Comparison of ENCODE assay signal across 10 cellular contexts in the genomic region with DNA sequence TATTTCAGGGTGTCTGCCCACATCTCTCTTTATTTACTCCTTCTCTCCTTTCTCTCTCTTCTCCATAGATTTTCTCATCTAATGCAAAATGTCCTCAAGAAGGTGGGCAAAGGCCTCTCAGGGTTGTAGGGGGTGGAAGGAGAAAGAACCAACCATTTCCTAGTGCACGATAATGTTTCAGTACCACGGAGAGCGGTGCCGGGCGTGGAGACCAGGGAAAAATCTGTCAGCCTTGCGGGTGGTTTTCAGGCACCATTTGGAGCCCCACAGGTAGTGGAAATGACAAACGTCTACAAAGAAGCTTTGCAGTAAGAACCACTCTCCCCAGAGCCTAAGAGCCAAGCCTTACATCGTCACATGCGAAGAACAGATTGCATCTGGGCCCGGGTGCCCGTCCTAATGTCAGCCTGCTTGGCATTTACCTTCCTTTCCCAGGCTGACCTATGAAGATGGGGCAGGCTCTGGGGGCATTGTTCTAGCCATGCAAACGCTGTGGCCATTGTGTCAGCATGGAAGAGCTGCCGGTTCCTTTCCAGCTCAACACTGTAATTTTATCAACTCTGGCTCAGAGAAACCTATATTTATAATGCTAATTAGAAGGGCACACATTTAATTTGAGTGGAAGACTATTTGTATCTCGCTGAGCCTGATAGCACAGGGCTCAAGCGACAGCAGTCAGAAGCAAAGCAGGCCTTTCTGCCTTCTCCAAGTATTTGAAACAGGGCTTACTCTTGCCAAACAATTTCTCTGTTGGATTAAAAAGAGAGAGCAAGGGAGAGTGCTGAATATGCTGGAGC.
DNase-seq lines count a peak whose midpoint lies in the region; ATAC-seq and TF ChIP-seq lines count a peak whose summit lies in the region.
"Had no signal": no experiment of that assay in that cellular context is flagged by ENCODE, and none has a peak within 500 bp of the region (broad histone marks: within the 10 kb centered on the region; RNA-seq: fewer than 3 reads in every experiment).

No MANE protein-coding gene starts in this region.

- 91% methylated on average over 9 of the region's 15 CpGs for WGBS in mammary epithelial cell (ENCODE audit: low coverage, missing lambda C conversion rate)
- WGBS in gastroesophageal sphincter (ENCODE audit: low coverage in 1 of 2), 2 donors: 37 to 43% methylated on average over 8 to 11 of the region's 15 CpGs

- H3K27ac Mint-ChIP-seq in GM23338 (no peak overlapping the region), nephron progenitor cell (no peak overlapping the region)
- no peak overlapping the region for H3K27ac Mint-ChIP-seq in stimulated activated effector memory CD8-positive, alpha-beta T cell treated with anti-CD3 and anti-CD28 coated beads, Interleukin-12 subunit alpha, Interleukin-12 subunit beta, amount 100 ng/mL, for 72 hours

- H2AFZ ChIP-seq in GM23338 (no peak overlapping the region), mammary epithelial cell (ENCODE audit: low read depth, low read length) (no peak overlapping the region)

- no peaks in the 10 kb centered on the region for H4K20me1 ChIP-seq in GM23338 (replicated peaks; ENCODE audit: insufficient read depth)
- H4K20me1 ChIP-seq in mammary epithelial cell (ENCODE audit: insufficient read depth, low read length): no peaks in the 10 kb centered on the region

- no peak overlapping the region for H3K9ac ChIP-seq in mammary epithelial cell (ENCODE audit: insufficient read depth, low read length)

- intact Hi-C loops in mammary epithelial cell (cut with micrococcal nuclease): no loop called here

- H3K4me2 ChIP-seq in GM23338 (no peak overlapping the region), mammary epithelial cell (ENCODE audit: insufficient read depth, low read depth, low read length) (no peak overlapping the region)

- DNase-seq in GM23338 (ENCODE audit: low spot score) (peak; percentile 67), NAMALWA (ENCODE audit: low spot score) (peak; percentile 6), mammary epithelial cell (peak; percentile 13), nephron progenitor cell (peak; percentile 80)
- no peak for DNase-seq in stimulated activated effector memory CD8-positive, alpha-beta T cell treated with anti-CD3 and anti-CD28 coated beads, Interleukin-12 subunit alpha, Interleukin-12 subunit beta, amount 100 ng/mL, for 72 hours (ENCODE audit: low spot score in 2 of 2)
- DNase-seq: kidney, NCI-H1436, SW 1271 had no signal

- no peak for TF ChIP-seq EP300 in gastroesophageal sphincter (IDR thresholded peaks at IDR 0.05)

- H3K4me3 Mint-ChIP-seq in GM23338: no peak overlapping the region
- no peak overlapping the region for H3K4me3 Mint-ChIP-seq in nephron progenitor cell
- no peak overlapping the region for H3K4me3 Mint-ChIP-seq in stimulated activated effector memory CD8-positive, alpha-beta T cell treated with anti-CD3 and anti-CD28 coated beads, Interleukin-12 subunit alpha, Interleukin-12 subunit beta, amount 100 ng/mL, for 72 hours

- TF ChIP-seq POLR2A in gastroesophageal sphincter (IDR thresholded peaks at IDR 0.05): no peak

- BruUV-seq in mammary epithelial cell (replicated peaks; lab: Mats Ljungman, UMichigan): no TSS peak

- H3K79me2 ChIP-seq in GM23338 (replicated peaks; ENCODE audit: insufficient read depth): no peaks in the 10 kb centered on the region
- no peaks in the 10 kb centered on the region for H3K79me2 ChIP-seq in mammary epithelial cell (ENCODE audit: insufficient read depth, low read length)

- TF ChIP-seq CTCF in GM23338 (conservative IDR thresholded peaks at IDR 0.05; ENCODE audit: low read depth in 2 of 2): no peak
- no peak for TF ChIP-seq CTCF in mammary epithelial cell (conservative IDR thresholded peaks at IDR 0.05 in 1 of 2, IDR thresholded peaks at IDR 0.05 in 1 of 2; ENCODE audit: extremely low read depth in 1 of 2, insufficient read depth in 1 of 2, low read depth in 1 of 2, low read length in 2 of 2)
- no peak for TF ChIP-seq CTCF in nephron progenitor cell (IDR thresholded peaks at IDR 0.05)
- no peak for TF ChIP-seq CTCF in gastroesophageal sphincter (IDR thresholded peaks at IDR 0.05)

- in situ Hi-C loops in mammary epithelial cell (cut with MboI; ENCODE audit: low sequenced_read_pairs in 2 of 2): no loop called here

- dilution Hi-C loops in mammary epithelial cell (cut with HindIII; ENCODE audit: low sequenced_read_pairs): no loop called here

- H3K9me3 ChIP-seq in mammary epithelial cell (replicated peaks; ENCODE audit: insufficient read depth, low read length): no peaks in the 10 kb centered on the region
- no peaks in the 10 kb centered on the region for H3K9me3 ChIP-seq in gastroesophageal sphincter

- H3K27me3 ChIP-seq in GM23338 (ENCODE audit: insufficient read depth) (no peaks in the 10 kb centered on the region), mammary epithelial cell (ENCODE audit: insufficient read depth, low read length) (no peaks in the 10 kb centered on the region), gastroesophageal sphincter (no peaks in the 10 kb centered on the region)

- H3K27me3 Mint-ChIP-seq in GM23338 (ENCODE audit: insufficient read depth, low read depth, poor library complexity): no peaks in the 10 kb centered on the region
- H3K27me3 Mint-ChIP-seq in nephron progenitor cell (ENCODE audit: low read depth, poor library complexity): no peaks in the 10 kb centered on the region

- H3K36me3 Mint-ChIP-seq in GM23338 (ENCODE audit: low read depth): peaks cover 11% of the 10 kb centered on the region
- peaks cover 5% of the 10 kb centered on the region for H3K36me3 Mint-ChIP-seq in nephron progenitor cell (ENCODE audit: low read depth)
- H3K36me3 Mint-ChIP-seq in stimulated activated effector memory CD8-positive, alpha-beta T cell treated with anti-CD3 and anti-CD28 coated beads, Interleukin-12 subunit alpha, Interleukin-12 subunit beta, amount 100 ng/mL, for 72 hours: no peaks in the 10 kb centered on the region

- H3K36me3 ChIP-seq in GM23338 (ENCODE audit: insufficient read depth): no peaks in the 10 kb centered on the region
- H3K36me3 ChIP-seq in mammary epithelial cell (ENCODE audit: insufficient read depth, low read length): no peaks in the 10 kb centered on the region
- no peaks in the 10 kb centered on the region for H3K36me3 ChIP-seq in gastroesophageal sphincter

- H3K4me1 ChIP-seq in GM23338 (ENCODE audit: insufficient read depth) (no peaks in the 10 kb centered on the region), mammary epithelial cell (ENCODE audit: insufficient read depth, low read length) (peaks cover 7% of the 10 kb centered on the region), gastroesophageal sphincter (no peaks in the 10 kb centered on the region)

- H3K4me3 ChIP-seq in GM23338 (no peak overlapping the region), mammary epithelial cell (replicated peaks in 1 of 3; ENCODE audit: insufficient read depth in 1 of 3, low read depth in 2 of 3, low read length in 3 of 3) (no peak overlapping the region), gastroesophageal sphincter (no peak overlapping the region)

- CTCF ChIA-PET in mammary epithelial cell (lab: Charles Lee; ENCODE audit: low non-redundant PET): no interaction called here

- H3K4me1 Mint-ChIP-seq in GM23338 (no peaks in the 10 kb centered on the region), nephron progenitor cell (no peaks in the 10 kb centered on the region)
- H3K4me1 Mint-ChIP-seq in stimulated activated effector memory CD8-positive, alpha-beta T cell treated with anti-CD3 and anti-CD28 coated beads, Interleukin-12 subunit alpha, Interleukin-12 subunit beta, amount 100 ng/mL, for 72 hours: no peaks in the 10 kb centered on the region

- peaks cover 12% of the 10 kb centered on the region for H3K9me3 Mint-ChIP-seq in GM23338
- H3K9me3 Mint-ChIP-seq in nephron progenitor cell: peaks cover 17% of the 10 kb centered on the region
- H3K9me3 Mint-ChIP-seq in stimulated activated effector memory CD8-positive, alpha-beta T cell treated with anti-CD3 and anti-CD28 coated beads, Interleukin-12 subunit alpha, Interleukin-12 subunit beta, amount 100 ng/mL, for 72 hours: peaks cover 2% of the 10 kb centered on the region

- no peak overlapping the region for H3K27ac ChIP-seq in GM23338 (ENCODE audit: low read depth)
- no peak overlapping the region for H3K27ac ChIP-seq in mammary epithelial cell (ENCODE audit: insufficient read depth, low read depth, low read length)
- no peak overlapping the region for H3K27ac ChIP-seq in gastroesophageal sphincter

- ATAC-seq in GM23338: peak; percentile 71
- no peak for ATAC-seq in GM19463 (IDR thresholded peaks at IDR 0.05; ENCODE audit: unreplicated experiment)
- ATAC-seq in gastroesophageal sphincter: no peak
- ATAC-seq in stimulated activated effector memory CD8-positive, alpha-beta T cell treated with anti-CD3 and anti-CD28 coated beads, Interleukin-12 subunit alpha, Interleukin-12 subunit beta, amount 100 ng/mL, for 72 hours: no peak

- no peaks in the 10 kb centered on the region for H3F3A ChIP-seq in GM23338 (replicated peaks; ENCODE audit: low read depth)

- no peaks in the 10 kb centered on the region for H3K9me2 ChIP-seq in GM23338 (ENCODE audit: insufficient read depth)

TF ChIP-seq in GM23338, 12 proteins besides CTCF, POLR2A, EP300 and RAD21 (continues in another document):
- TF ChIP-seq ETS1 (IDR thresholded peaks at IDR 0.05): no peak

Comparison
In these comparisons a context has a peak if more than half of its experiments do, and no peak if none do; other contexts are left out.
1. DNase-seq: peak in GM23338 (single experiment), NAMALWA (single experiment), mammary epithelial cell (single experiment) and nephron progenitor cell (single experiment); none in stimulated activated effector memory CD8-positive, alpha-beta T cell treated with anti-CD3 and anti-CD28 coated beads, Interleukin-12 subunit alpha, Interleukin-12 subunit beta, amount 100 ng/mL, for 72 hours (0 of 2).